Comparison of ENCODE assay signal across 23 cellular contexts in genomic region chr17:78432929-78433727, GRCh38. TPM values are rescaled to one million over a fixed set of nuclear protein-coding genes. Genes with fewer than 3 reads are reported as not detected.
DNase-seq lines count a peak whose midpoint lies in the region; ATAC-seq, FAIRE-seq and TF ChIP-seq lines count a peak whose summit lies in the region.
"Had no signal": no experiment of that assay in that cellular context is flagged by ENCODE, and none has a peak within 500 bp of the region (broad histone marks: within the 10 kb centered on the region; RNA-seq: fewer than 3 reads in every experiment).

No MANE protein-coding gene starts in this region.

- no peak overlapping the region for H3K27ac Mint-ChIP-seq in neural crest cell (ENCODE audit: unreplicated experiment)

- no peak overlapping the region for H3K4me3 ChIP-seq in DND-41 (ENCODE audit: low read depth in 1 of 2, low read length in 2 of 2)
- no peak overlapping the region for H3K4me3 ChIP-seq in PC-3 (ENCODE audit: low read length)
- H3K4me3 ChIP-seq: PC-9 had no signal

- BruUV-seq in PC-3 (replicated peaks; lab: Mats Ljungman, UMichigan) = no TSS peak

- DNase-seq in DND-41 = no peak
- DNase-seq in PC-3 = no peak
- DNase-seq in globus pallidus (ENCODE audit: low spot score) = peak; percentile 31
- no peak for DNase-seq in neural crest cell (ENCODE audit: low read depth, low spot score)
- DNase-seq in NCI-H510A treated with DMSO at 0.1 percent for 48 hours (lab: John Stamatoyannopoulos, UW) = no peak
- no peak for DNase-seq in GM12891 (ENCODE audit: insufficient read length, low spot score)
- DNase-seq: ACHN, DMS79 treated with DMSO at 0.1 percent for 48 hours, HCEC 1CT, Karpas-422, NCI-H1048, NCI-H1436, NCI-H2081, NCI-H510A, NCI-H774, PC-9, SIG-M5 had no signal

- no peak overlapping the region for H3K27ac ChIP-seq in DND-41 (ENCODE audit: low read length)
- no peak overlapping the region for H3K27ac ChIP-seq in PC-3 (ENCODE audit: low read length)
- H3K27ac ChIP-seq: C4-2B, PC-9, RWPE1 had no signal

- H3K4me1 Mint-ChIP-seq in neural crest cell = peaks cover 9% of the 10 kb centered on the region

- no peaks in the 10 kb centered on the region for H3K36me3 Mint-ChIP-seq in neural crest cell (ENCODE audit: low read depth)

- peak overlapping the region; percentile 38 for H3K4me3 Mint-ChIP-seq in neural crest cell

- ATAC-seq in DND-41 (ENCODE audit: insufficient read depth, low read depth) (0 out of 3 replicates have a peak, but pooled peaks have one; percentile 13), PC-3 (peak; percentile 16; the same call in 1 of the 2 replicates), GM21447 (IDR thresholded peaks at IDR 0.05; ENCODE audit: unreplicated experiment) (no peak)
- ATAC-seq: SK-N-SH treated with all-trans-retinoic acid at 6 μM for 48 hours had no signal

- H3F3A ChIP-seq in PC-3 (ENCODE audit: low read length, unreplicated experiment) = no peaks in the 10 kb centered on the region

- H3K9ac ChIP-seq in DND-41 (ENCODE audit: low read depth, low read length) = no peak overlapping the region
- no peak overlapping the region for H3K9ac ChIP-seq in PC-3 (ENCODE audit: low read length)

- intact Hi-C loops in PC-3 (cut with micrococcal nuclease) = no loop called here

- H3K27me3 Mint-ChIP-seq in neural crest cell (ENCODE audit: low read depth) = peaks cover 4% of the 10 kb centered on the region

- CTCF ChIA-PET in PC-3 (lab: Charles Lee) = no interaction called here

- TF ChIP-seq POLR2A in GM12891 (IDR thresholded peaks at IDR 0.05; ENCODE audit: low read depth, low read length) = no peak

- H3K27me3 ChIP-seq in DND-41 (ENCODE audit: insufficient read depth, low read length, poor library complexity) = no peaks in the 10 kb centered on the region
- no peaks in the 10 kb centered on the region for H3K27me3 ChIP-seq in PC-3 (ENCODE audit: low read length)

- H2AFZ ChIP-seq in DND-41 (ENCODE audit: low read depth, low read length) (no peak overlapping the region), PC-3 (ENCODE audit: low read length) (no peak overlapping the region)
- H2AFZ ChIP-seq: PC-9 had no signal

- TF ChIP-seq CTCF in DND-41 (IDR thresholded peaks at IDR 0.05; ENCODE audit: borderline replicate concordance, extremely low read depth, low read length, poor library complexity, severe bottlenecking) (no peak), PC-3 (conservative IDR thresholded peaks at IDR 0.05; ENCODE audit: low read depth, low read length) (no peak), neural crest cell (conservative IDR thresholded peaks at IDR 0.05) (no peak)

- H3K4me1 ChIP-seq in DND-41 (ENCODE audit: insufficient read depth, low read length) = no peaks in the 10 kb centered on the region
- no peaks in the 10 kb centered on the region for H3K4me1 ChIP-seq in PC-3 (ENCODE audit: insufficient read depth, low read length)

- H3K9me3 ChIP-seq in DND-41 (ENCODE audit: insufficient read depth, low read length, severe bottlenecking) (no peaks in the 10 kb centered on the region), PC-3 (ENCODE audit: low read length) (no peaks in the 10 kb centered on the region)

- H3K9me3 Mint-ChIP-seq in neural crest cell = no peaks in the 10 kb centered on the region
- H3K9me3 Mint-ChIP-seq: IgD-negative memory B cell had no signal

- H3K4me2 ChIP-seq in DND-41 (ENCODE audit: insufficient read depth, low read length) (no peak overlapping the region), PC-3 (ENCODE audit: low read length) (no peak overlapping the region)
- H3K4me2 ChIP-seq: PC-9 had no signal

- H3K79me2 ChIP-seq in DND-41 (ENCODE audit: insufficient read depth, low read length) = no peaks in the 10 kb centered on the region
- no peaks in the 10 kb centered on the region for H3K79me2 ChIP-seq in PC-3 (ENCODE audit: low read length)

- H3K9me2 ChIP-seq in PC-3 (replicated peaks; ENCODE audit: low read length) = no peaks in the 10 kb centered on the region

- H4K20me1 ChIP-seq in DND-41 (ENCODE audit: insufficient read depth, low read length) = no peaks in the 10 kb centered on the region; the same call in 1 of the 2 replicates
- no peaks in the 10 kb centered on the region for H4K20me1 ChIP-seq in PC-3 (ENCODE audit: low read length)

- POLR2A ChIA-PET in PC-3 (lab: Charles Lee; ENCODE audit: unreplicated experiment) = no interaction called here

- H3K36me3 ChIP-seq in DND-41 (ENCODE audit: insufficient read depth, low read length) (peaks cover 16% of the 10 kb centered on the region), PC-3 (ENCODE audit: low read depth, low read length) (peaks cover 4% of the 10 kb centered on the region; the same call in 1 of the 2 replicates)

- no peak for FAIRE-seq in GM12891 (lab: Jason Lieb, UNC)
- FAIRE-seq: HTR-8/SVneo had no signal

TF ChIP-seq in GM12891, 5 proteins besides CTCF, POLR2A, EP300 and RAD21:
- TF ChIP-seq PAX5 (IDR thresholded peaks at IDR 0.05; ENCODE audit: insufficient read depth, low read length, severe bottlenecking) = no peak
- TF ChIP-seq TAF1 (IDR thresholded peaks at IDR 0.05; ENCODE audit: low read depth, low read length) = no peak
- TF ChIP-seq POU2F2 (IDR thresholded peaks at IDR 0.05; ENCODE audit: low read depth, low read length) = no peak
- no peak for TF ChIP-seq SPI1 (IDR thresholded peaks at IDR 0.05; ENCODE audit: low read depth, low read length)
- TF ChIP-seq POLR2AphosphoS5 (IDR thresholded peaks at IDR 0.05; ENCODE audit: low read depth, low read length) = no peak

RNA-seq across cellular contexts. Expression of gene PGS1, which starts 54.7 kb away (rescaled TPM):
- total RNA-seq in PC-3 (2014; rRNA removed) (40.6 and 47.0 TPM in 2 replicates), neural crest cell (42.7 and 52.0 TPM in 2 replicates)
- 18.5 TPM for polyA plus RNA-seq in GM12891 (2012; ENCODE audit: low read depth, missing spikeins)
